10 cellular contexts compared by ENCODE assay signal in the genomic region with DNA sequence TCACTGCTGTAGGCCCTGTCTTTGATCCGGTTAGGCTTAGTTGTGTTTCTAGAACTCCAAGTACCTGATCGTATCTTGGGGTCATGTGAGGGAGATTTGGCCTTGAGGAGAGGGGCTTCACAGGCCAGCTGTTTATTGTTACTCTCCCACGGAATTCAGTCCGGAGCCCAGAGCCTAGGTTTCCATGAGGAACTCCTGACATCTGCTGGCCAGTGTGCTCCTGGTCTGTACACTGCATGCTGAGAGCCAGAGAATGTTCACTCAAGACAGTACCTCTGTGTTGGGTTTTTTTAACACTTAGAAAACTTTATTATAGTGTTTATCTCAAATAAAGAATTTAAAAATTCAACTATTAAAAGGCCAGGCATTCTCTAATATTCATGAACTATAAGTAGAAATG.
DNase-seq lines count a peak whose midpoint lies in the region; ATAC-seq, FAIRE-seq and TF ChIP-seq lines count a peak whose summit lies in the region.
"Had no signal": no experiment of that assay in that cellular context is flagged by ENCODE, and none has a peak within 500 bp of the region (broad histone marks: within the 10 kb centered on the region; RNA-seq: fewer than 3 reads in every experiment).

No MANE protein-coding gene starts in this region.

- H3K4me3 ChIP-seq in AG04449 (ENCODE audit: low read depth, low read length) (no peak overlapping the region), brain microvascular endothelial cell (ENCODE audit: low read depth, low read length) (no peak overlapping the region), lower lobe of right lung (no peak overlapping the region)

- FAIRE-seq in GM12892 (lab: Jason Lieb, UNC) = no peak

- H3K27ac Mint-ChIP-seq in stimulated activated naive B cell treated with anti-CD40 and anti-IgM and Interleukin-4, amounts not matched to agents 10 μg/mL and 1 μg/mL and 100 μg/mL, for 72 hours = no peak overlapping the region

- no peaks in the 10 kb centered on the region for H3K4me1 Mint-ChIP-seq in stimulated activated naive B cell treated with anti-CD40 and anti-IgM and Interleukin-4, amounts not matched to agents 10 μg/mL and 1 μg/mL and 100 μg/mL, for 72 hours

- no peaks in the 10 kb centered on the region for H3K27me3 Mint-ChIP-seq in stimulated activated naive B cell treated with anti-CD40 and anti-IgM and Interleukin-4, amounts not matched to agents 10 μg/mL and 1 μg/mL and 100 μg/mL, for 72 hours

- in situ Hi-C loops in brain microvascular endothelial cell (cut with HindIII; ENCODE audit: low pct_ligation_motif_present, low sequenced_read_pairs) = no loop called here

- no peak overlapping the region for H3K4me3 Mint-ChIP-seq in stimulated activated naive B cell treated with anti-CD40 and anti-IgM and Interleukin-4, amounts not matched to agents 10 μg/mL and 1 μg/mL and 100 μg/mL, for 72 hours

- peak; percentile 75 for TF ChIP-seq CTCF in AG04449 (IDR thresholded peaks at IDR 0.05; ENCODE audit: insufficient read depth, low read length, missing control alignments)
- peak; percentile 82 for TF ChIP-seq CTCF in brain microvascular endothelial cell (IDR thresholded peaks at IDR 0.05; ENCODE audit: low read depth, low read length, missing control alignments)
- peak; percentile 32 for TF ChIP-seq CTCF in lower lobe of right lung (IDR thresholded peaks at IDR 0.05)
- no peak for TF ChIP-seq CTCF in GM20000 (IDR thresholded peaks at IDR 0.05; ENCODE audit: extremely low read depth, missing control alignments)

- POLR2A ChIA-PET in AG04449 (lab: Yijun Ruan, JAX) = no interaction called here

- peaks cover 0 to 4% of the 10 kb centered on the region in 2 donors for H3K9me3 Mint-ChIP-seq in stimulated activated naive B cell treated with anti-CD40 and anti-IgM and Interleukin-4, amounts not matched to agents 10 μg/mL and 1 μg/mL and 100 μg/mL, for 72 hours

- TF ChIP-seq POLR2A in GM12892 (IDR thresholded peaks at IDR 0.05; ENCODE audit: low read depth, low read length) = no peak

- H3K4me1 ChIP-seq in lower lobe of right lung = no peaks in the 10 kb centered on the region

- CTCF ChIA-PET in AG04449 (lab: Yijun Ruan, JAX) = interaction anchor here (0.6 to 3.9 kb wide), 16 partner anchors 11 to 440 kb away, joined by 3 to 39 read pairs (median 5); no protein-coding TSS in a partner anchor

- ATAC-seq in lower lobe of right lung = peak in 1 of 2 donors; percentile 29
- ATAC-seq in stimulated activated naive B cell treated with anti-CD40 and anti-IgM and Interleukin-4, amounts not matched to agents 10 μg/mL and 1 μg/mL and 100 μg/mL, for 72 hours (replicated peaks) = no peak
- ATAC-seq: HCT116 had no signal

- no peak for DNase-seq in AG04449 (ENCODE audit: low read depth, low spot score)
- peak; percentile 47 for DNase-seq in M059J (ENCODE audit: low read depth)
- DNase-seq in brain microvascular endothelial cell = peak; percentile 66
- no peak for DNase-seq in lower lobe of right lung
- DNase-seq in GM20000 (ENCODE audit: low spot score) = no peak
- no peak for DNase-seq in NCI-H345 treated with DMSO at 0.1 percent for 48 hours (lab: John Stamatoyannopoulos, UW; ENCODE audit: unreplicated experiment)
- no peak for DNase-seq in GM12892 (ENCODE audit: insufficient read length)
- no peak for DNase-seq in stimulated activated naive B cell treated with anti-CD40 and anti-IgM and Interleukin-4, amounts not matched to agents 10 μg/mL and 1 μg/mL and 100 μg/mL, for 72 hours
- DNase-seq: DND-41 had no signal

- H3K27ac ChIP-seq in brain microvascular endothelial cell = no peak overlapping the region
- H3K27ac ChIP-seq in lower lobe of right lung = no peak overlapping the region

- H3K36me3 Mint-ChIP-seq in stimulated activated naive B cell treated with anti-CD40 and anti-IgM and Interleukin-4, amounts not matched to agents 10 μg/mL and 1 μg/mL and 100 μg/mL, for 72 hours = no peaks in the 10 kb centered on the region

- H3K36me3 ChIP-seq in brain microvascular endothelial cell (replicated peaks) (no peaks in the 10 kb centered on the region), lower lobe of right lung (no peaks in the 10 kb centered on the region)

- H3K27me3 ChIP-seq in brain microvascular endothelial cell (replicated peaks) (no peaks in the 10 kb centered on the region), lower lobe of right lung (ENCODE audit: low read depth) (no peaks in the 10 kb centered on the region)

- no peaks in the 10 kb centered on the region for H3K9me3 ChIP-seq in lower lobe of right lung

- intact Hi-C loops in lower lobe of right lung (cut with DNase I) = no loop called here

Comparison
In these comparisons a context has a peak if more than half of its experiments do, and no peak if none do; other contexts are left out.
1. DNase-seq: peak in M059J (single experiment) and brain microvascular endothelial cell (single experiment); none in AG04449 (single experiment), lower lobe of right lung (single experiment), GM20000 (single experiment), NCI-H345 treated with DMSO at 0.1 percent for 48 hours (single experiment), GM12892 (single experiment) and stimulated activated naive B cell treated with anti-CD40 and anti-IgM and Interleukin-4, amounts not matched to agents 10 μg/mL and 1 μg/mL and 100 μg/mL, for 72 hours (single experiment).